ENCODE assay signal across 21 cellular contexts in the genomic region with DNA sequence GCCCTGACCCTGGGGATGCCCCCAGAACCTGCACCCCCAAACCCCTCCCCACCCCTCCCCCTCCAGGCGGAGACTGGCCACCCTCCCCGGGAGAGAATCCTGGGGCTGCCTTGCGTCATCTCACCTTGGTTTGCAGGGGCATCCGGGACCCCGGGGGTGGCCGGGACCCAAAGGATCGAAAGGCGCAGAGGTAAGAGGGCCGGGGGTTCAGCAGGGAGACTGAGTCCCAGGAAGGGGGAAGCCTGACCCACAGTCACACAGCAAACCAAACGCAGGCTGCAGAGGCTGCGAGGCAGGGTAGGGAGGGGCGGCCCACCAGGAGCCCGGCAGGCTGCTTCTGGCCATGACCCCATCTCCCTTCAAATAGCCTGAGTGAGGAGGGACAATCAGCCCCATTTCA. TPM values are rescaled to one million over a fixed set of nuclear protein-coding genes. Genes with fewer than 3 reads are reported as not detected.
DNase-seq lines count a peak whose midpoint lies in the region; ATAC-seq and TF ChIP-seq lines count a peak whose summit lies in the region.
"Had no signal": no experiment of that assay in that cellular context is flagged by ENCODE, and none has a peak within 500 bp of the region (broad histone marks: within the 10 kb centered on the region; RNA-seq: fewer than 3 reads in every experiment).

No MANE protein-coding gene starts in this region.

- no peak for TF ChIP-seq EP300 in transverse colon (IDR thresholded peaks at IDR 0.05; ENCODE audit: low read depth)

- TF ChIP-seq CTCF in transverse colon (IDR thresholded peaks at IDR 0.05), result no peak

- H3K4me1 ChIP-seq in transverse colon, result no peaks in the 10 kb centered on the region
- no peaks in the 10 kb centered on the region for H3K4me1 ChIP-seq in CD4-positive, alpha-beta memory T cell (ENCODE audit: insufficient read depth, low read length)

- 89% methylated on average over 13 of the region's 13 CpGs; no CpG with 5 or more reads in 1 of the 2 donors for WGBS in transverse colon (ENCODE audit: low coverage in 1 of 2), 2 donors

- no peak overlapping the region for H3K27ac ChIP-seq in transverse colon
- H3K27ac ChIP-seq in CD4-positive, alpha-beta memory T cell (ENCODE audit: low read depth, low read length), result no peak overlapping the region
- H3K27ac ChIP-seq: esophagus squamous epithelium, neural progenitor cell had no signal

- H3K27me3 Mint-ChIP-seq in activated naive CD8-positive, alpha-beta T cell treated with anti-CD3 and anti-CD28 coated beads, Interleukin-2, amount 10 ng/mL, durations not matched to agents 7 days and 5 days, result no peaks in the 10 kb centered on the region
- peaks cover 4% of the 10 kb centered on the region for H3K27me3 Mint-ChIP-seq in activated naive CD8-positive, alpha-beta T cell treated with anti-CD3 and anti-CD28 coated beads, Interleukin-2, amount 50 U/mL, for 24 hours
- peaks cover 3 to 7% of the 10 kb centered on the region in 2 donors for H3K27me3 Mint-ChIP-seq in CD4-positive, alpha-beta memory T cell

- H3K4me1 Mint-ChIP-seq in activated naive CD8-positive, alpha-beta T cell treated with anti-CD3 and anti-CD28 coated beads, Interleukin-2, amount 10 ng/mL, durations not matched to agents 7 days and 5 days, result peaks cover 2% of the 10 kb centered on the region
- no peaks in the 10 kb centered on the region for H3K4me1 Mint-ChIP-seq in activated naive CD8-positive, alpha-beta T cell treated with anti-CD3 and anti-CD28 coated beads, Interleukin-2, amount 50 U/mL, for 24 hours
- H3K4me1 Mint-ChIP-seq in CD4-positive, alpha-beta memory T cell, result peaks cover 2 to 6% (median 5%) of the 10 kb centered on the region in 4 donors
- H3K4me1 Mint-ChIP-seq: CD14-positive monocyte had no signal

- intact Hi-C loops in transverse colon (cut with DNase I; ENCODE audit: low total_unique reads), result no loop called here
- intact Hi-C loops in CD4-positive, alpha-beta memory T cell (cut with micrococcal nuclease), result no loop called here

- H3K27ac Mint-ChIP-seq in activated naive CD8-positive, alpha-beta T cell treated with anti-CD3 and anti-CD28 coated beads, Interleukin-2, amount 10 ng/mL, durations not matched to agents 7 days and 5 days, result no peak overlapping the region
- no peak overlapping the region for H3K27ac Mint-ChIP-seq in activated naive CD8-positive, alpha-beta T cell treated with anti-CD3 and anti-CD28 coated beads, Interleukin-2, amount 50 U/mL, for 24 hours
- no peak overlapping the region for H3K27ac Mint-ChIP-seq in CD4-positive, alpha-beta memory T cell
- H3K27ac Mint-ChIP-seq: activated CD4-positive, alpha-beta T cell treated with anti-CD3 and anti-CD28 coated beads, Interleukin-2, amount 10 ng/mL, durations not matched to agents 24 days and 14 days; CD14-positive monocyte; neural progenitor cell had no signal

- CTCF ChIA-PET in CD4-positive, alpha-beta memory T cell (lab: Charles Lee; ENCODE audit: partially characterized antibody), result no interaction called here

- H3K9me3 ChIP-seq in transverse colon, result no peaks in the 10 kb centered on the region
- no peaks in the 10 kb centered on the region for H3K9me3 ChIP-seq in CD4-positive, alpha-beta memory T cell (ENCODE audit: control insufficient read depth in 1 of 2, low read length in 2 of 2)

- H3K36me3 ChIP-seq in transverse colon, result no peaks in the 10 kb centered on the region
- no peaks in the 10 kb centered on the region for H3K36me3 ChIP-seq in CD4-positive, alpha-beta memory T cell (ENCODE audit: insufficient read depth, low read length)
- H3K36me3 ChIP-seq: neural progenitor cell had no signal

- H3K36me3 Mint-ChIP-seq in activated naive CD8-positive, alpha-beta T cell treated with anti-CD3 and anti-CD28 coated beads, Interleukin-2, amount 10 ng/mL, durations not matched to agents 7 days and 5 days, result no peaks in the 10 kb centered on the region
- H3K36me3 Mint-ChIP-seq in activated naive CD8-positive, alpha-beta T cell treated with anti-CD3 and anti-CD28 coated beads, Interleukin-2, amount 50 U/mL, for 24 hours (ENCODE audit: low read depth), result no peaks in the 10 kb centered on the region
- H3K36me3 Mint-ChIP-seq in CD4-positive, alpha-beta memory T cell, result no peaks in the 10 kb centered on the region
- H3K36me3 Mint-ChIP-seq: CD14-positive monocyte had no signal

- peak; percentile 17 for DNase-seq in activated naive CD8-positive, alpha-beta T cell treated with anti-CD3 and anti-CD28 coated beads, Interleukin-2, amount 10 ng/mL, durations not matched to agents 7 days and 5 days
- DNase-seq in activated naive CD8-positive, alpha-beta T cell treated with anti-CD3 and anti-CD28 coated beads, Interleukin-2, amount 50 U/mL, for 24 hours, result no peak
- DNase-seq in ecto neural progenitor cell (ENCODE audit: low spot score) (peak; percentile 40), mesenteric fat pad (ENCODE audit: low spot score) (peak; percentile 78), transverse colon (peak; percentile 6), NCI-H2171 (lab: John Stamatoyannopoulos, UW) (no peak)
- no peak for DNase-seq in CD4-positive, alpha-beta memory T cell
- DNase-seq: activated CD4-positive, alpha-beta T cell treated with anti-CD3 and anti-CD28 coated beads, Interleukin-2, amount 10 ng/mL, durations not matched to agents 24 days and 14 days; activated naive CD4-positive, alpha-beta T cell treated with anti-CD3 and anti-CD28 coated beads, Interleukin-2, amount 50 U/mL, for 16 hours; cerebellar nuclear complex; effector memory CD8-positive, alpha-beta T cell; esophagus squamous epithelium; HFFc6; NCI-H1417; SHP77; stimulated activated CD4-positive, alpha-beta T cell treated with anti-CD3 and anti-CD28 coated beads, Interleukin-15, amount 100 ng/mL, for 24 hours had no signal

- no peaks in the 10 kb centered on the region for H3K9me3 Mint-ChIP-seq in activated naive CD8-positive, alpha-beta T cell treated with anti-CD3 and anti-CD28 coated beads, Interleukin-2, amount 10 ng/mL, durations not matched to agents 7 days and 5 days
- no peaks in the 10 kb centered on the region for H3K9me3 Mint-ChIP-seq in activated naive CD8-positive, alpha-beta T cell treated with anti-CD3 and anti-CD28 coated beads, Interleukin-2, amount 50 U/mL, for 24 hours
- peaks cover 0 to 5% (median 0%) of the 10 kb centered on the region in 8 donors for H3K9me3 Mint-ChIP-seq in CD4-positive, alpha-beta memory T cell
- H3K9me3 Mint-ChIP-seq: activated CD4-positive, alpha-beta T cell treated with anti-CD3 and anti-CD28 coated beads, Interleukin-2, amount 10 ng/mL, durations not matched to agents 24 days and 14 days; effector memory CD8-positive, alpha-beta T cell; HFFc6 had no signal

- TF ChIP-seq POLR2A in transverse colon (IDR thresholded peaks at IDR 0.05), result no peak

- POLR2A ChIA-PET in activated naive CD8-positive, alpha-beta T cell treated with anti-CD3 and anti-CD28 coated beads, Interleukin-2, amount 10 ng/mL, durations not matched to agents 7 days and 5 days (lab: Charles Lee), result no interaction called here
- POLR2A ChIA-PET in CD4-positive, alpha-beta memory T cell (lab: Charles Lee; ENCODE audit: partially characterized antibody), result no interaction called here

- no peak overlapping the region for H3K4me3 Mint-ChIP-seq in activated naive CD8-positive, alpha-beta T cell treated with anti-CD3 and anti-CD28 coated beads, Interleukin-2, amount 10 ng/mL, durations not matched to agents 7 days and 5 days
- H3K4me3 Mint-ChIP-seq in activated naive CD8-positive, alpha-beta T cell treated with anti-CD3 and anti-CD28 coated beads, Interleukin-2, amount 50 U/mL, for 24 hours, result no peak overlapping the region
- no peak overlapping the region for H3K4me3 Mint-ChIP-seq in CD4-positive, alpha-beta memory T cell
- H3K4me3 Mint-ChIP-seq: activated CD4-positive, alpha-beta T cell treated with anti-CD3 and anti-CD28 coated beads, Interleukin-2, amount 10 ng/mL, durations not matched to agents 24 days and 14 days; CD14-positive monocyte; effector memory CD8-positive, alpha-beta T cell; HFFc6; neural progenitor cell had no signal

- no peaks in the 10 kb centered on the region for H3K27me3 ChIP-seq in transverse colon
- H3K27me3 ChIP-seq in CD4-positive, alpha-beta memory T cell (ENCODE audit: insufficient read depth, low read length), result no peaks in the 10 kb centered on the region
- H3K27me3 ChIP-seq: esophagus squamous epithelium, neural progenitor cell had no signal

- in situ Hi-C loops in transverse colon (cut with MboI; ENCODE audit: low pct_ligation_motif_present in 1 of 4, low pct_unique_long_range_greater_than_20kb in 1 of 4, low sequenced_read_pairs in 3 of 4), result loop anchor here in 3 of 4 donors (10.0 to 25.0 kb wide), 5 partner anchors 134 to 477 kb away; a partner anchor contains a TSS

- no peak for ATAC-seq in activated naive CD8-positive, alpha-beta T cell treated with anti-CD3 and anti-CD28 coated beads, Interleukin-2, amount 10 ng/mL, durations not matched to agents 7 days and 5 days (ENCODE audit: low read depth)
- ATAC-seq in activated naive CD8-positive, alpha-beta T cell treated with anti-CD3 and anti-CD28 coated beads, Interleukin-2, amount 50 U/mL, for 24 hours, result no peak
- no peak for ATAC-seq in HG03159 (IDR thresholded peaks at IDR 0.05; ENCODE audit: unreplicated experiment)
- ATAC-seq: effector memory CD8-positive, alpha-beta T cell had no signal

- H3K4me3 ChIP-seq in transverse colon, result no peak overlapping the region
- no peak overlapping the region for H3K4me3 ChIP-seq in CD4-positive, alpha-beta memory T cell (ENCODE audit: low read length in 2 of 2)
- H3K4me3 ChIP-seq: esophagus squamous epithelium, neural progenitor cell had no signal

RNA-seq across cellular contexts. Expression of a gene that starts 33.8 kb away (rescaled TPM):
- not detected for total RNA-seq in activated naive CD8-positive, alpha-beta T cell treated with anti-CD3 and anti-CD28 coated beads, Interleukin-2, amount 10 ng/mL, durations not matched to agents 7 days and 5 days
- total RNA-seq in mesenteric fat pad (0.64 TPM), transverse colon (not detected)
- total RNA-seq in CD4-positive, alpha-beta memory T cell, result not detected
- polyA plus RNA-seq in CD4-positive, alpha-beta memory T cell, result not detected
- total RNA-seq: activated CD4-positive, alpha-beta T cell treated with anti-CD3 and anti-CD28 coated beads, Interleukin-2, amount 10 ng/mL, durations not matched to agents 24 days and 14 days; HFFc6; MCF 10A; renal cortical epithelial cell had no signal

RNA-seq across cellular contexts. Expression of a gene that starts 40.6 kb away (rescaled TPM):
- not detected for total RNA-seq in activated naive CD8-positive, alpha-beta T cell treated with anti-CD3 and anti-CD28 coated beads, Interleukin-2, amount 10 ng/mL, durations not matched to agents 7 days and 5 days
- total RNA-seq in mesenteric fat pad (not detected), transverse colon (not detected)
- not detected for total RNA-seq in CD4-positive, alpha-beta memory T cell
- not detected for polyA plus RNA-seq in CD4-positive, alpha-beta memory T cell
- total RNA-seq: activated CD4-positive, alpha-beta T cell treated with anti-CD3 and anti-CD28 coated beads, Interleukin-2, amount 10 ng/mL, durations not matched to agents 24 days and 14 days; esophagus squamous epithelium; HFFc6; MCF 10A; renal cortical epithelial cell had no signal

Comparison
In these comparisons a context has a peak if more than half of its experiments do, and no peak if none do; other contexts are left out.
1. DNase-seq: peak in activated naive CD8-positive, alpha-beta T cell treated with anti-CD3 and anti-CD28 coated beads, Interleukin-2, amount 10 ng/mL, durations not matched to agents 7 days and 5 days (single experiment), ecto neural progenitor cell (single experiment), mesenteric fat pad (single experiment) and transverse colon (single experiment); none in activated naive CD8-positive, alpha-beta T cell treated with anti-CD3 and anti-CD28 coated beads, Interleukin-2, amount 50 U/mL, for 24 hours (single experiment), CD4-positive, alpha-beta memory T cell (0 of 5) and NCI-H2171 (single experiment).